In the genomic region with DNA sequence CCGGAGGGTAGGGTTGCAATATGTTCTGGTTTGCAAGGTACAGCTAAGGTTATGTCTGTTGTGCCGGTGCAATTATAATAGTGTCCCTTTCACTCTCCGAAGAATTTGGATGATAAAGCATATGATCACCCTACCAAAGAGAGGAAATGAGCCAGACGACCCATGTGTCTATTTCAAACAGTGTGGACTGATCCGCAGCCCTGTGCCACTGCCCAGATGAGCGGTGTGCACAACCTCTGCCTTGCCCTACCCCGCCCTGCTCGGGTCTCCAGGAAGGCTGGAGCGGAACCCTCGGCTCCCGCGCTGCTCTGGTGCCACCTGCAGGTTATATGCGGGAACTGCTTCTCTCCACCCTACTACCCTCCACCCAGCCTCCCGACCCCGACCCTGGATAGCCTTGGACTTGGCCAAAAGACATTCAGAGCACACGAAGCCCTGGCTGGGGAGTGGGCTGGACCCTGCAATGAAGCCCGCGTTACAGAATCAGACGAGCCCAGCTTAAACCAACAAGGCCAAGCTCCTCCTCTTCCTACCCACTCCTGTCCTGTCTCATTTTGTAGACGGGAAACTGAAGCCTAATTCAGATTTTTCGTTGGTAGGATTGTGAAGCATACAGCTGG, we compare ENCODE assay signal across 8 cellular contexts.
DNase-seq lines count a peak whose midpoint lies in the region; ATAC-seq, FAIRE-seq and TF ChIP-seq lines count a peak whose summit lies in the region.

No MANE protein-coding gene starts in this region.

- TF ChIP-seq CTCF in D721Med (IDR thresholded peaks at IDR 0.05; ENCODE audit: insufficient read depth, missing control alignments) = peak; percentile 74

- no peak overlapping the region for H3K27ac Mint-ChIP-seq in memory B cell

- no peaks in the 10 kb centered on the region for H3K4me1 Mint-ChIP-seq in memory B cell

- peaks cover 1% of the 10 kb centered on the region for H3K36me3 Mint-ChIP-seq in memory B cell

- H3K9me3 Mint-ChIP-seq in memory B cell = peaks cover 1% of the 10 kb centered on the region

- ATAC-seq in HG02678 (IDR thresholded peaks at IDR 0.05; ENCODE audit: unreplicated experiment) (peak; percentile 68), memory B cell (ENCODE audit: low read depth) (peak; percentile 97), HG02642 (IDR thresholded peaks at IDR 0.05; ENCODE audit: poor library complexity, unreplicated experiment) (no peak)

- DNase-seq in D721Med (ENCODE audit: insufficient read length, low spot score) = peak; percentile 42
- DNase-seq in NCI-H460 (ENCODE audit: extremely low read depth, low read depth) = peak; percentile 62
- peak; percentile 72 to 80 for DNase-seq in activated CD4-positive, alpha-beta T cell treated with anti-CD3 and anti-CD28 coated beads, Interleukin-2, amount 50 U/mL, for 48 hours
- peak; percentile 60 for DNase-seq in dermis blood vessel endothelial cell
- DNase-seq in memory B cell (ENCODE audit: low spot score in 2 of 2) = peak; percentile 60 to 69
- peak; percentile 41 for DNase-seq in stimulated activated CD8-positive, alpha-beta memory T cell treated with anti-CD3 and anti-CD28 coated beads, Interleukin-15, amount 100 ng/mL, for 1 hour (ENCODE audit: low read depth)

- no peak overlapping the region for H3K4me3 Mint-ChIP-seq in memory B cell

- peaks cover 19% of the 10 kb centered on the region for H3K27me3 Mint-ChIP-seq in memory B cell

- FAIRE-seq in D721Med (lab: Jason Lieb, UNC) = no peak
